7 cellular contexts compared by ENCODE assay signal in the genomic region with DNA sequence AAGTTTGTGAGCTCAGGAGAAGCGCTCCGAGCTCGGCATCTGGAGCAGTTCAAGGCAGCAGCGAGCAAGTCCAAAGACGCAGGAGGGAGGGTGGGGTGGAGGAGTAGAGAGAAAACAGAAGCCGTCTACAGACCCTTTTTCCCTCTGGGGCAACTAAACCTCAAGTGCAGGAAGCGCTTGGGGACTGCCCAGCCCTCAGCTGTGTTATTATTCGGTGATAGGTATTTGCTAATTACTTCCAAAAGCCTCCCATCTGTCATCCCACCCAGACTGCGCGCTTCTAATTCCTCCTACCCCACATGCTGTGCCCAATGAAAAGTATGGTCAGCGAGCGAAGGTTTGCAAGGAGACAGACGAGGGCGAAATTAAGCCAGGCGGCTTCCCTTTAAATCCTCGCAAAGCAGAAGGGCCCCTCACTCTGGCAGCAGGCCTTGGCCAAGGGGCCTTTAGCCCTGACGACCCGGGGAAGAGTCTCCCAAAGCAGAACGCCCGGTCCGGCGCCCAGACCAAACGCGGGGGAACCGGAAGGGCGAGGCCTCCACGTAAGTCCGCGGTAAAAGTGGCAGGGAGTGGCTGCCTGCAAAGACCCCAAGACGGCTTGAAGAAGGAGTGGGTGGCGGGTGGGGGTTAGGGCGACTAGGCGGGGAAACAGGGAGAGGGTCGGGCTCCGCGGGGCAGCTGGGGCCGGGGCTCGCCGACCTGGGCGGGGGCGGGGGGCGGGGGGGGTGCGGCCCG. TPM values are rescaled to one million over a fixed set of nuclear protein-coding genes. Genes with fewer than 3 reads are reported as not detected.
A peak's percentile ranks its signal among the peaks of the same experiment; 100 is the strongest.
DNase-seq lines count a peak whose midpoint lies in the region; ATAC-seq and TF ChIP-seq lines count a peak whose summit lies in the region.

No MANE protein-coding gene starts in this region.

- no peaks in the 10 kb centered on the region for H3K27me3 ChIP-seq in gastroesophageal sphincter

- H3K27ac ChIP-seq in HEK293 (ENCODE audit: extremely low read depth, low read depth, low read length) (no peak overlapping the region), gastroesophageal sphincter (peak overlapping the region; percentile 89 to 100 (median 98))

- H3K4me1 Mint-ChIP-seq in T-helper 17 cell (peaks cover 12% of the 10 kb centered on the region), progenitor cell of endocrine pancreas (ENCODE audit: low read depth) (peaks cover 30% of the 10 kb centered on the region)

- H3K27me3 Mint-ChIP-seq in T-helper 17 cell = peaks cover 55% of the 10 kb centered on the region
- H3K27me3 Mint-ChIP-seq in progenitor cell of endocrine pancreas = peaks cover 68% of the 10 kb centered on the region

- DNase-seq in T-helper 17 cell (no peak), progenitor cell of endocrine pancreas (ENCODE audit: low spot score, unreplicated experiment) (peak; percentile 38), GM13977 (ENCODE audit: low spot score) (no peak), NCI-H2081 (lab: John Stamatoyannopoulos, UW) (no peak), NCI-H187 treated with DMSO at 0.1 percent for 48 hours (lab: John Stamatoyannopoulos, UW) (no peak)

- TF ChIP-seq POLR2A in gastroesophageal sphincter (IDR thresholded peaks at IDR 0.05) = peak; percentile 29 to 30

- peaks cover 9% of the 10 kb centered on the region for H3K36me3 Mint-ChIP-seq in T-helper 17 cell (ENCODE audit: low read depth)
- H3K36me3 Mint-ChIP-seq in progenitor cell of endocrine pancreas (ENCODE audit: insufficient read depth) = no peaks in the 10 kb centered on the region

- WGBS in gastroesophageal sphincter (ENCODE audit: low coverage in 1 of 2), 2 donors = 4 to 6% methylated on average over 16 of the region's 44 CpGs

- no peaks in the 10 kb centered on the region for H3K9me3 Mint-ChIP-seq in progenitor cell of endocrine pancreas (ENCODE audit: low read depth)

- H3K4me3 Mint-ChIP-seq in T-helper 17 cell = peak overlapping the region; percentile 39
- peak overlapping the region; percentile 74 for H3K4me3 Mint-ChIP-seq in progenitor cell of endocrine pancreas (ENCODE audit: low read depth)

- in situ Hi-C loops in GM13977 (cut with MboI; ENCODE audit: low pct_unique_long_range_greater_than_20kb, low sequenced_read_pairs, unreplicated experiment) = loop anchor here (10.0 kb wide), 1 partner anchor 85 kb away; no protein-coding TSS in a partner anchor

- CTCF ChIA-PET in HEK293 (lab: Yijun Ruan, JAX) = interaction anchor here (1.2 to 4.1 kb wide), 3 partner anchors 14 to 85 kb away, joined by 5 to 54 read pairs (median 6); no protein-coding TSS in a partner anchor

- no peak for TF ChIP-seq EP300 in gastroesophageal sphincter (IDR thresholded peaks at IDR 0.05)

- H3K4me3 ChIP-seq in HEK293 (ENCODE audit: low read depth, low read length) = peak overlapping the region; percentile 71
- peak overlapping the region; percentile 78 to 100 for H3K4me3 ChIP-seq in gastroesophageal sphincter

- H3K9me3 ChIP-seq in HEK293 (ENCODE audit: control insufficient read depth, insufficient read depth, low read depth, low read length) = no peaks in the 10 kb centered on the region
- no peaks in the 10 kb centered on the region for H3K9me3 ChIP-seq in T-helper 17 cell (ENCODE audit: control insufficient read depth, low read length, poor library complexity, severe bottlenecking)
- H3K9me3 ChIP-seq in gastroesophageal sphincter = no peaks in the 10 kb centered on the region

- H3K27ac Mint-ChIP-seq in T-helper 17 cell (no peak overlapping the region), progenitor cell of endocrine pancreas (peak overlapping the region; percentile 80)

- peak; percentile 6 for ATAC-seq in T-helper 17 cell
- ATAC-seq in gastroesophageal sphincter = peak; percentile 34

- TF ChIP-seq CTCF in HEK293 (tag by site-specific recombination; IDR thresholded peaks at IDR 0.05) (no peak), gastroesophageal sphincter (IDR thresholded peaks at IDR 0.05) (no peak), progenitor cell of endocrine pancreas (IDR thresholded peaks at IDR 0.05; ENCODE audit: unreplicated experiment) (no peak), GM13977 (IDR thresholded peaks at IDR 0.05; ENCODE audit: extremely low read depth, insufficient read depth, missing control alignments) (no peak)

- H3K36me3 ChIP-seq in HEK293 (ENCODE audit: control insufficient read depth in 2 of 2, insufficient read depth in 1 of 2, low read length in 2 of 2) (peaks cover 0 to 3% of the 10 kb centered on the region in 2 experiments; a peak in 1 of 3 replicates), gastroesophageal sphincter (no peaks in the 10 kb centered on the region)

- POLR2A ChIA-PET in HEK293 (lab: Yijun Ruan, JAX) = interaction anchor here (1.4 kb wide), 1 partner anchor 18 kb away, joined by 4 read pairs; no protein-coding TSS in a partner anchor

- H3K4me1 ChIP-seq in HEK293 (ENCODE audit: control insufficient read depth, insufficient read depth, low read length) (no peaks in the 10 kb centered on the region), gastroesophageal sphincter (peaks cover 5 to 79% (median 47%) of the 10 kb centered on the region in 3 donors)

TF ChIP-seq in HEK293, 187 proteins besides CTCF, POLR2A, EP300 and RAD21 (continues in another document):
- TF ChIP-seq ZNF600 (tag by site-specific recombination; IDR thresholded peaks at IDR 0.05) = peak; percentile 54
- TF ChIP-seq ZFHX2 (tag by site-specific recombination; conservative IDR thresholded peaks at IDR 0.05) = peak; percentile 70
- TF ChIP-seq ZNF132 (tag by site-specific recombination; IDR thresholded peaks at IDR 0.05; ENCODE audit: borderline replicate concordance) = no peak
- no peak for TF ChIP-seq ZNF768 (tag by site-specific recombination; IDR thresholded peaks at IDR 0.05)
- TF ChIP-seq ZNF624 (tag by site-specific recombination; IDR thresholded peaks at IDR 0.05) = no peak
- peak; percentile 9; the same call in 1 of the 2 replicates for TF ChIP-seq GLIS1 (tag by site-specific recombination; IDR thresholded peaks at IDR 0.05)
- TF ChIP-seq ZXDB (tag by site-specific recombination; IDR thresholded peaks at IDR 0.05) = no peak
- TF ChIP-seq ZNF660 (tag by site-specific recombination; IDR thresholded peaks at IDR 0.05) = no peak
- no peak for TF ChIP-seq KLF16 (tag by site-specific recombination; IDR thresholded peaks at IDR 0.05)
- TF ChIP-seq, protein P1, sequence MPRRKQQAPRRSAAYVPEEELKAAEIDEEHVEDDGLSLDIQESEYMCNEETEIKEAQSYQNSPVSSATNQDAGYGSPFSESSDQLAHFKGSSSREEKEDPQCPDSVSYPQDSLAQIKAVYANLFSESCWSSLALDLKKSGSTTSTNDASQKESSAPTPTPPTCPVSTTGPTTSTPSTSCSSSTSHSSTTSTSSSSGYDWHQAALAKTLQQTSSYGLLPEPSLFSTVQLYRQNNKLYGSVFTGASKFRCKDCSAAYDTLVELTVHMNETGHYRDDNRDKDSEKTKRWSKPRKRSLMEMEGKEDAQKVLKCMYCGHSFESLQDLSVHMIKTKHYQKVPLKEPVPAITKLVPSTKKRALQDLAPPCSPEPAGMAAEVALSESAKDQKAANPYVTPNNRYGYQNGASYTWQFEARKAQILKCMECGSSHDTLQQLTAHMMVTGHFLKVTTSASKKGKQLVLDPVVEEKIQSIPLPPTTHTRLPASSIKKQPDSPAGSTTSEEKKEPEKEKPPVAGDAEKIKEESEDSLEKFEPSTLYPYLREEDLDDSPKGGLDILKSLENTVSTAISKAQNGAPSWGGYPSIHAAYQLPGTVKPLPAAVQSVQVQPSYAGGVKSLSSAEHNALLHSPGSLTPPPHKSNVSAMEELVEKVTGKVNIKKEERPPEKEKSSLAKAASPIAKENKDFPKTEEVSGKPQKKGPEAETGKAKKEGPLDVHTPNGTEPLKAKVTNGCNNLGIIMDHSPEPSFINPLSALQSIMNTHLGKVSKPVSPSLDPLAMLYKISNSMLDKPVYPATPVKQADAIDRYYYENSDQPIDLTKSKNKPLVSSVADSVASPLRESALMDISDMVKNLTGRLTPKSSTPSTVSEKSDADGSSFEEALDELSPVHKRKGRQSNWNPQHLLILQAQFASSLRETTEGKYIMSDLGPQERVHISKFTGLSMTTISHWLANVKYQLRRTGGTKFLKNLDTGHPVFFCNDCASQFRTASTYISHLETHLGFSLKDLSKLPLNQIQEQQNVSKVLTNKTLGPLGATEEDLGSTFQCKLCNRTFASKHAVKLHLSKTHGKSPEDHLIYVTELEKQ (tag by site-specific recombination; IDR thresholded peaks at IDR 0.05; ENCODE audit: borderline replicate concordance) = no peak
- TF ChIP-seq SALL2 (tag by site-specific recombination; IDR thresholded peaks at IDR 0.05; ENCODE audit: borderline replicate concordance) = no peak
- no peak for TF ChIP-seq ZSCAN4 (tag by site-specific recombination; IDR thresholded peaks at IDR 0.05)
- no peak for TF ChIP-seq ZNF555 (tag by site-specific recombination; conservative IDR thresholded peaks at IDR 0.05)
- TF ChIP-seq ZNF529 (tag by site-specific recombination; IDR thresholded peaks at IDR 0.05; ENCODE audit: insufficient replicate concordance) = no peak
- no peak for TF ChIP-seq SP7 (tag by site-specific recombination; IDR thresholded peaks at IDR 0.05)
- no peak for TF ChIP-seq ZNF221 (tag by site-specific recombination; IDR thresholded peaks at IDR 0.05; ENCODE audit: borderline replicate concordance)
- TF ChIP-seq ZNF777 (tag by site-specific recombination; IDR thresholded peaks at IDR 0.05; ENCODE audit: borderline replicate concordance) = 0 out of 2 replicates have a peak, but pooled peaks have one; percentile 40
- no peak for TF ChIP-seq ZBTB20 (tag by site-specific recombination; IDR thresholded peaks at IDR 0.05)
- TF ChIP-seq HOXD13 (CRISPR knock-in tag; IDR thresholded peaks at IDR 0.05; ENCODE audit: borderline replicate concordance) = no peak
- peak; percentile 59 for TF ChIP-seq SP3 (tag by site-specific recombination; IDR thresholded peaks at IDR 0.05)
- TF ChIP-seq ZBTB17 (tag by site-specific recombination; IDR thresholded peaks at IDR 0.05) = peak; percentile 17; the same call in 1 of the 2 replicates
- TF ChIP-seq ZNF404 (tag by site-specific recombination; IDR thresholded peaks at IDR 0.05) = no peak
- TF ChIP-seq SP2 (tag by site-specific recombination; IDR thresholded peaks at IDR 0.05) = peak; percentile 47

RNA-seq across cellular contexts. Expression of gene CD9, which starts 0.5 kb away (rescaled TPM):
- 10 to 100 TPM in 1 of 2 donors, 1 to 10 TPM in 1; 2.4 to 28.0 TPM for total RNA-seq in T-helper 17 cell
- 100 to 1,000 TPM; 379 to 558 (median 468) TPM for total RNA-seq in gastroesophageal sphincter
- total RNA-seq in progenitor cell of endocrine pancreas = 6.0 and 10.8 TPM in 2 replicates

Comparison
In these comparisons a context has a peak if more than half of its experiments do, and no peak if none do; other contexts are left out.
1. RNA of gene CD9, which starts 0.5 kb away (total RNA-seq): 379 to 558 TPM in gastroesophageal sphincter; 2.4 to 28.0 TPM in T-helper 17 cell and 6.0 to 10.8 TPM in progenitor cell of endocrine pancreas; every median in the first group is over 10 times any median in the second.